9 cellular contexts compared by ENCODE assay signal in the genomic region with DNA sequence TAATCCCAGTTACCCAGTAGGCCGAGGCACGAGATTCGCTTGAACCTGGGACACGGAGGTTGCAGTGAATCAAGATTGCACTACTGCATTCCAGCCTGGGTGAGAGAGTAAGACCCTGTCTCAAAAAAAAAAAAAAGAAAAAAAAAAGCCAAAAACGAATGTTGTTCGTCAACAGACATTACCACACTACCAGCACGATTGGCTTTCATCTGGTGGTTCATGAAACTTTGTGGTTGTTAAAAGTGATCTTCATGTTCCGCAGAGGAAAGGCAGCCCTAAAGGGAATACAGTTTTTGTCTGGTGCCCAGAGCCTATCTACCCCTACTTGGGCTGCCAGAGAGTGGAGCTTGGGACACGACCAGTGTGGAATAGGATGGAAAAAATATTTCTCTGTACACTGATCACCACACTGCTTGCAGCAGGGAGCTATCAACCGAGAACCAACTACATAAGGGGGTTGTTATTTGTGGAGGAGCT. TPM values are rescaled to one million over a fixed set of nuclear protein-coding genes. Genes with fewer than 3 reads are reported as not detected.
DNase-seq lines count a peak whose midpoint lies in the region; ATAC-seq, FAIRE-seq and TF ChIP-seq lines count a peak whose summit lies in the region.
"Had no signal": no experiment of that assay in that cellular context is flagged by ENCODE, and none has a peak within 500 bp of the region (broad histone marks: within the 10 kb centered on the region; RNA-seq: fewer than 3 reads in every experiment).

No MANE protein-coding gene starts in this region.

- H3K14ac ChIP-seq in H9 (ENCODE audit: insufficient read depth, low read length), result no peak overlapping the region

- no peak overlapping the region for H4K5ac ChIP-seq in H9 (ENCODE audit: insufficient read length, low read depth, low read length)

- CTCF ChIA-PET in activated CD4-positive, alpha-beta T cell treated with anti-CD3 and anti-CD28 coated beads, Interleukin-2, amount 10 ng/mL, durations not matched to agents 7 days and 5 days (lab: Charles Lee), result interaction anchor here (1.0 to 1.2 kb wide), 2 partner anchors 40 to 217 kb away, joined by 3 to 7 read pairs; no protein-coding TSS in a partner anchor
- CTCF ChIA-PET in Caco-2 (lab: Charles Lee), result no interaction called here

- peak overlapping the region; percentile 51 for H3K27ac ChIP-seq in neutrophil
- H3K27ac ChIP-seq in H9 (ENCODE audit: insufficient read length, low read depth, low read length), result no peak overlapping the region

- POLR2A ChIA-PET in activated CD4-positive, alpha-beta T cell treated with anti-CD3 and anti-CD28 coated beads, Interleukin-2, amount 10 ng/mL, durations not matched to agents 7 days and 5 days (lab: Charles Lee), result interaction anchor here (0.6 kb wide), 1 partner anchor 108 kb away, joined by 4 read pairs; no protein-coding TSS in a partner anchor
- POLR2A ChIA-PET in Caco-2 (lab: Charles Lee), result no interaction called here

- no peak overlapping the region for H2BK15ac ChIP-seq in H9 (ENCODE audit: low read depth, low read length)

- H3K23me2 ChIP-seq in H9 (ENCODE audit: insufficient read length, low read depth, low read length, poor library complexity, severe bottlenecking), result no peaks in the 10 kb centered on the region

- no peak overlapping the region for H2AFZ ChIP-seq in H9 (ENCODE audit: low read length)

- H3K18ac ChIP-seq in H9 (ENCODE audit: insufficient read length, low read depth, low read length), result no peak overlapping the region

- no peaks in the 10 kb centered on the region for H3K79me2 ChIP-seq in H9 (ENCODE audit: insufficient read depth, low read length)

- no peak overlapping the region for H3K4me2 ChIP-seq in H9 (ENCODE audit: insufficient read depth, insufficient read length, low read length)

- H3K4me3 Mint-ChIP-seq in activated CD4-positive, alpha-beta T cell treated with anti-CD3 and anti-CD28 coated beads, Interleukin-2, amount 10 ng/mL, durations not matched to agents 7 days and 5 days, result peak overlapping the region; percentile 74
- H3K4me3 Mint-ChIP-seq in H9, result no peak overlapping the region
- H3K4me3 Mint-ChIP-seq in Caco-2 (ENCODE audit: unreplicated experiment), result no peak overlapping the region

- peak overlapping the region; percentile 97 for H3K27ac Mint-ChIP-seq in activated CD4-positive, alpha-beta T cell treated with anti-CD3 and anti-CD28 coated beads, Interleukin-2, amount 10 ng/mL, durations not matched to agents 7 days and 5 days
- no peak overlapping the region for H3K27ac Mint-ChIP-seq in H9
- H3K27ac Mint-ChIP-seq in Caco-2 (ENCODE audit: unreplicated experiment), result no peak overlapping the region

- H3K36me3 Mint-ChIP-seq in activated CD4-positive, alpha-beta T cell treated with anti-CD3 and anti-CD28 coated beads, Interleukin-2, amount 10 ng/mL, durations not matched to agents 7 days and 5 days (ENCODE audit: low read depth), result peaks cover 13% of the 10 kb centered on the region
- no peaks in the 10 kb centered on the region for H3K36me3 Mint-ChIP-seq in H9 (ENCODE audit: insufficient read depth in 1 of 3, low read depth in 3 of 3)
- no peaks in the 10 kb centered on the region for H3K36me3 Mint-ChIP-seq in Caco-2 (ENCODE audit: insufficient read depth, unreplicated experiment)

- no peak overlapping the region for H2AK5ac ChIP-seq in H9 (ENCODE audit: insufficient read length, low read length)

- WGBS in H9 (ENCODE audit: extremely low coverage, insufficient read length, low lambda C conversion rate), result no CpG with 5 or more reads among the region's 10 CpGs

- no peak overlapping the region for H3K56ac ChIP-seq in H9 (ENCODE audit: insufficient read length, low read depth, low read length)

- H2BK5ac ChIP-seq in H9 (ENCODE audit: insufficient read length, low read length), result no peak overlapping the region

- TF ChIP-seq CTCF in neutrophil (IDR thresholded peaks at IDR 0.05) (no peak), H9 (conservative IDR thresholded peaks at IDR 0.05) (no peak), Caco-2 (IDR thresholded peaks at IDR 0.05; ENCODE audit: insufficient read depth in 1 of 2, low read depth in 1 of 2, low read length in 1 of 2, severe bottlenecking in 1 of 2, unreplicated experiment in 1 of 2) (no peak)

- peaks cover 12% of the 10 kb centered on the region for H3K27me3 Mint-ChIP-seq in activated CD4-positive, alpha-beta T cell treated with anti-CD3 and anti-CD28 coated beads, Interleukin-2, amount 10 ng/mL, durations not matched to agents 7 days and 5 days
- H3K27me3 Mint-ChIP-seq in H9 (ENCODE audit: low read depth), result peaks cover 1% of the 10 kb centered on the region; the same call in 1 of the 2 replicates
- peaks cover 2% of the 10 kb centered on the region for H3K27me3 Mint-ChIP-seq in Caco-2 (ENCODE audit: insufficient read depth, unreplicated experiment)

- H4K20me1 ChIP-seq in H9 (ENCODE audit: control insufficient read depth, insufficient read depth, insufficient read length), result no peaks in the 10 kb centered on the region

- H3K23ac ChIP-seq in H9 (ENCODE audit: insufficient read length, low read depth, low read length), result no peak overlapping the region

- H3T11ph ChIP-seq in H9 (ENCODE audit: low read length), result no peak overlapping the region

- H3K4me1 ChIP-seq in neutrophil (ENCODE audit: control insufficient read depth in 1 of 2, insufficient read depth in 1 of 2, low read depth in 1 of 2, low read length in 1 of 2) (peaks cover 34 to 59% of the 10 kb centered on the region in 2 experiments), H9 (ENCODE audit: insufficient read depth, low read length) (no peaks in the 10 kb centered on the region; the same call in 1 of the 2 replicates), Caco-2 (no peaks in the 10 kb centered on the region)

- no peak overlapping the region for H2BK12ac ChIP-seq in H9 (ENCODE audit: insufficient read length, low read depth, low read length)

- H3K27me3 ChIP-seq in neutrophil (no peaks in the 10 kb centered on the region), H9 (ENCODE audit: insufficient read depth, low read length) (no peaks in the 10 kb centered on the region), Caco-2 (replicated peaks; ENCODE audit: control insufficient read depth, insufficient read depth, low read length) (no peaks in the 10 kb centered on the region)

- no TSS peak for BruUV-seq in Caco-2 (replicated peaks; lab: Mats Ljungman, UMichigan)

- H4K91ac ChIP-seq in H9 (ENCODE audit: insufficient read length, low read depth, low read length), result no peak overlapping the region

- intact Hi-C loops in Caco-2 (cut with micrococcal nuclease; ENCODE audit: unreplicated experiment), result no loop called here

- no peak overlapping the region for H3K4ac ChIP-seq in H9 (ENCODE audit: low read depth, low read length)

- DNase-seq in activated CD4-positive, alpha-beta T cell treated with anti-CD3 and anti-CD28 coated beads, Interleukin-2, amount 10 ng/mL, durations not matched to agents 7 days and 5 days, result peak; percentile 79
- no peak for DNase-seq in Ammon's horn (ENCODE audit: low spot score)
- DNase-seq in H9, result no peak
- DNase-seq in Caco-2, result no peak
- no peak for DNase-seq in frontal cortex (ENCODE audit: low spot score in 2 of 2)
- DNase-seq: retina had no signal

- ATAC-seq in GM19438 (IDR thresholded peaks at IDR 0.05; ENCODE audit: low read depth, unreplicated experiment) (peak; percentile 7), HG03097 (IDR thresholded peaks at IDR 0.05; ENCODE audit: low FRiP score, unreplicated experiment) (peak; percentile 3)

- no peak overlapping the region for H2BK120ac ChIP-seq in H9 (ENCODE audit: low read depth, low read length, poor library complexity, severe bottlenecking)

- H3K9me3 Mint-ChIP-seq in activated CD4-positive, alpha-beta T cell treated with anti-CD3 and anti-CD28 coated beads, Interleukin-2, amount 10 ng/mL, durations not matched to agents 7 days and 5 days, result no peaks in the 10 kb centered on the region
- H3K9me3 Mint-ChIP-seq in H9 (no peaks in the 10 kb centered on the region), Caco-2 (ENCODE audit: unreplicated experiment) (no peaks in the 10 kb centered on the region)

- H2BK20ac ChIP-seq in H9 (ENCODE audit: low read depth, low read length, poor library complexity, severe bottlenecking), result no peak overlapping the region

- no peaks in the 10 kb centered on the region for H3K9me3 ChIP-seq in neutrophil
- no peaks in the 10 kb centered on the region for H3K9me3 ChIP-seq in H9 (ENCODE audit: control insufficient read depth, low read depth, low read length)
- no peaks in the 10 kb centered on the region for H3K9me3 ChIP-seq in Caco-2

- H3K36me3 ChIP-seq in neutrophil (no peaks in the 10 kb centered on the region), Caco-2 (ENCODE audit: control insufficient read depth, insufficient read depth, low read length) (no peaks in the 10 kb centered on the region)

- H3K9ac ChIP-seq in H9 (ENCODE audit: extremely low read depth, insufficient read length, low read length), result no peak overlapping the region

- peaks cover 91% of the 10 kb centered on the region for H3K4me1 Mint-ChIP-seq in activated CD4-positive, alpha-beta T cell treated with anti-CD3 and anti-CD28 coated beads, Interleukin-2, amount 10 ng/mL, durations not matched to agents 7 days and 5 days
- H3K4me1 Mint-ChIP-seq in H9 (peaks cover 20 to 24% of the 10 kb centered on the region in 2 experiments), Caco-2 (ENCODE audit: low read depth, unreplicated experiment) (peaks cover 10% of the 10 kb centered on the region)

- H3K79me1 ChIP-seq in H9 (ENCODE audit: insufficient read depth, low read depth, low read length, poor library complexity, severe bottlenecking), result no peaks in the 10 kb centered on the region

- FAIRE-seq in frontal cortex (lab: Jason Lieb, UNC), result no peak

- no peak overlapping the region for H3K4me3 ChIP-seq in neutrophil (ENCODE audit: low read depth in 1 of 2, low read length in 1 of 2)
- no peak overlapping the region for H3K4me3 ChIP-seq in Caco-2 (ENCODE audit: low read depth, low read length)

- H4K8ac ChIP-seq in H9 (replicated peaks; ENCODE audit: insufficient read length, low read depth, low read length), result no peak overlapping the region

RNA-seq across cellular contexts. Expression of gene CXCR4, which starts 13.6 kb away (rescaled TPM):
- total RNA-seq in activated CD4-positive, alpha-beta T cell treated with anti-CD3 and anti-CD28 coated beads, Interleukin-2, amount 10 ng/mL, durations not matched to agents 7 days and 5 days, result 100 to 1,000 TPM; 147 to 169 TPM
- 0.79 and 1.0 TPM in 2 replicates for total RNA-seq in H9 (2021)
- total RNA-seq in Caco-2 (2022), result 1.00 and 1.4 TPM in 2 replicates
- 68.5 TPM for total RNA-seq in frontal cortex

Comparison
In these comparisons a context has a peak if more than half of its experiments do, and no peak if none do; other contexts are left out.
1. RNA of gene CXCR4, which starts 13.6 kb away (total RNA-seq): 147 to 169 TPM in activated CD4-positive, alpha-beta T cell treated with anti-CD3 and anti-CD28 coated beads, Interleukin-2, amount 10 ng/mL, durations not matched to agents 7 days and 5 days and 68.5 TPM in frontal cortex (single experiment); 1.00 to 1.4 TPM in Caco-2 and 0.79 to 1.0 TPM in H9; every median in the first group is over 10 times any median in the second.